ENCODE assay signal across 8 cellular contexts in the genomic region with DNA sequence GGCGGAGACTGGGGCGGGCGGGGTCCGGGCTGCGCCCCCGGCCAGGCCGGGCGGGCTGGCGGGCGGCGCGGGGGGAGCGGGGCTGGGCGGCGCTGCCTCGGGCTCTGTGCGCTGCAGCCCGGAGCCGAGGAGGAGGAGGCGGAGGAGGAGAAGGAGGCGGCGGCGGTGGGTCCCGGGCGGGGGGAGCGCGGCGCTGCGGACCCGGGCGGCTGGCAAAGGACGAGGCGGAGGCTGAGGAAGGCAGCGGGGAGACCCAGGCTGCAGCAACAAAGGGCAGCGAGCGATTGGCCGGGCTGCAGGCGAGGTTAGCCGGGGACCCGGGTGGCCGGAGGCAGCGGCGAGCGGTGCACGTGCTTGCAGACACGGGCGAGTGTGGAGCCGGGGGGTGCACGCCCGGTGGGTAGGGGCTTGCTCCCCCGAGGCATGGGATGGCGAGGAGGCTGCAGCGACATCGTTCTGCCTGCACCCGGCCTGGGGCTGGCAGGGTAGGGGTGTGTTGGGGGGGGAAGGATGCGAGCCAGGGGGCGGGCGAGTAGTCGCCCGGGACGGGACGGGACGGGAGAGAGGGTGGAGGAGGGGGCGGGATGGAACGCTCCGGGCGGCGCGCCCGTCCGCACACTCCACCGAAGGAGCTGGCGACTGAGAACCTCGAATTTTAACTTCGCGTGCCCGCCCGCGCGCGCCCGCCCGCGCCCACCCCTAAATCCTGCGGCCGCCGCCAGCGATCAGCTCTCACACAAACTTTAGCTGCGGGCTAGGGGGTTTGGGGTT. TPM values are rescaled to one million over a fixed set of nuclear protein-coding genes. Genes with fewer than 3 reads are reported as not detected.
DNase-seq lines count a peak whose midpoint lies in the region; ATAC-seq and TF ChIP-seq lines count a peak whose summit lies in the region.

No MANE protein-coding gene starts in this region.

- H3K4me3 ChIP-seq in A673 (ENCODE audit: low read depth, low read length, poor library complexity, severe bottlenecking) (peak overlapping the region; percentile 93), endodermal cell (ENCODE audit: low read length) (peak overlapping the region; percentile 82), mucosa of descending colon (peak overlapping the region; percentile 57), subcutaneous abdominal adipose tissue (ENCODE audit: low read depth in 1 of 5, low read length in 5 of 5) (peak overlapping the region in 4 of 5 donors; percentile 79 to 93 (median 88))

- H3K4me3 Mint-ChIP-seq in endodermal cell = peak overlapping the region; percentile 78

- in situ Hi-C loops in KBM-7 (cut with MboI; ENCODE audit: low pct_unique_long_range_greater_than_20kb, low sequenced_read_pairs) = no loop called here

- H3K27ac ChIP-seq in A673 (ENCODE audit: low read depth, low read length, poor library complexity, severe bottlenecking) (peak overlapping the region; percentile 77), endodermal cell (ENCODE audit: low read depth, low read length) (peak overlapping the region; percentile 93), subcutaneous abdominal adipose tissue (ENCODE audit: low read depth, low read length) (peak overlapping the region; percentile 60)

- H3K27me3 ChIP-seq in A673 (replicated peaks; ENCODE audit: insufficient read depth, low read depth, low read length, poor library complexity) = peaks cover 4% of the 10 kb centered on the region
- no peaks in the 10 kb centered on the region for H3K27me3 ChIP-seq in endodermal cell (ENCODE audit: control insufficient read depth, insufficient read depth, low read length, poor library complexity, severe bottlenecking)
- H3K27me3 ChIP-seq in subcutaneous abdominal adipose tissue (ENCODE audit: control insufficient read depth in 5 of 5, insufficient read depth in 4 of 5, low read length in 5 of 5) = no peaks in the 10 kb centered on the region

- CTCF ChIA-PET in A673 (lab: Charles Lee) = interaction anchor here (0.6 to 0.8 kb wide), 5 partner anchors 29 to 365 kb away, joined by 3 to 7 read pairs (median 3); no protein-coding TSS in a partner anchor

- no TSS peak for BruUV-seq in A673 (replicated peaks; lab: Mats Ljungman, UMichigan)

- POLR2A ChIA-PET in A673 (lab: Charles Lee; ENCODE audit: low non-redundant PET) = interaction anchor here (0.6 kb wide), 1 partner anchor 7 kb away, joined by 3 read pairs; no protein-coding TSS in a partner anchor

- H3K9me3 ChIP-seq in A673 (ENCODE audit: low read depth, low read length, poor library complexity, severe bottlenecking) (no peaks in the 10 kb centered on the region), endodermal cell (ENCODE audit: control insufficient read depth, low read length) (no peaks in the 10 kb centered on the region), mucosa of descending colon (no peaks in the 10 kb centered on the region), subcutaneous abdominal adipose tissue (ENCODE audit: control insufficient read depth in 5 of 5, low read length in 5 of 5) (no peaks in the 10 kb centered on the region)

- H3K36me3 ChIP-seq in A673 (ENCODE audit: insufficient read depth, low read length, poor library complexity, severe bottlenecking) = no peaks in the 10 kb centered on the region
- no peaks in the 10 kb centered on the region for H3K36me3 ChIP-seq in endodermal cell (ENCODE audit: control insufficient read depth, insufficient read depth, low read length)
- peaks cover 4% of the 10 kb centered on the region for H3K36me3 ChIP-seq in mucosa of descending colon (ENCODE audit: low read depth)
- peaks cover 0 to 2% (median 0%) of the 10 kb centered on the region in 5 donors for H3K36me3 ChIP-seq in subcutaneous abdominal adipose tissue (ENCODE audit: control insufficient read depth in 5 of 5, insufficient read depth in 5 of 5, low read length in 5 of 5)

- WGBS in endodermal cell (ENCODE audit: insufficient coverage in 1 of 2, insufficient read length in 1 of 2), 2 experiments = 0% methylated on average over 23 to 89 of the region's 89 CpGs

- peaks cover 17% of the 10 kb centered on the region for H3K4me1 ChIP-seq in A673 (ENCODE audit: insufficient read depth, low read length, poor library complexity, severe bottlenecking)
- H3K4me1 ChIP-seq in endodermal cell (ENCODE audit: control insufficient read depth, insufficient read depth, low read length) = peaks cover 21% of the 10 kb centered on the region
- H3K4me1 ChIP-seq in mucosa of descending colon (ENCODE audit: low read depth) = peaks cover 12% of the 10 kb centered on the region
- H3K4me1 ChIP-seq in subcutaneous abdominal adipose tissue (ENCODE audit: control insufficient read depth in 5 of 5, insufficient read depth in 5 of 5, low read length in 5 of 5) = peaks cover 2 to 27% (median 23%) of the 10 kb centered on the region in 5 donors

- DNase-seq in A673 (ENCODE audit: low spot score) (peak; percentile 57), KBM-7 (peak; percentile 59), endodermal cell (peak; percentile 90), mucosa of descending colon (peak in 1 of 3 donors; percentile 54), NCI-H1694 (lab: John Stamatoyannopoulos, UW) (no peak)
- peak; percentile 51 for DNase-seq in activated CD4-positive, alpha-beta T cell treated with anti-CD3 and anti-CD28 coated beads, Interleukin-2, amount 50 U/mL, for 1 hour

- TF ChIP-seq CTCF in A673 (conservative IDR thresholded peaks at IDR 0.05; ENCODE audit: low read depth, low read length) = no peak
- TF ChIP-seq CTCF in endodermal cell (conservative IDR thresholded peaks at IDR 0.05) = no peak
- no peak for TF ChIP-seq CTCF in mucosa of descending colon (IDR thresholded peaks at IDR 0.05)

- peak; percentile 0 for ATAC-seq in GM18511 (IDR thresholded peaks at IDR 0.05; ENCODE audit: unreplicated experiment)
- ATAC-seq in mucosa of descending colon = peak; percentile 40

- H3K36me3 Mint-ChIP-seq in endodermal cell (ENCODE audit: low read depth) = no peaks in the 10 kb centered on the region

- H3K9me3 Mint-ChIP-seq in endodermal cell = no peaks in the 10 kb centered on the region

- no peaks in the 10 kb centered on the region for H3K27me3 Mint-ChIP-seq in endodermal cell (ENCODE audit: insufficient read depth)

- H3K4me1 Mint-ChIP-seq in endodermal cell = peaks cover 39% of the 10 kb centered on the region

- H3K27ac Mint-ChIP-seq in endodermal cell = peak overlapping the region; percentile 74

- intact Hi-C loops in A673 (cut with micrococcal nuclease; ENCODE audit: unreplicated experiment) (loop anchor here (2.0 to 10.0 kb wide), 5 partner anchors 143 to 558 kb away; no protein-coding TSS in a partner anchor), mucosa of descending colon (cut with DNase I, micrococcal nuclease) (no loop called here)

- peak overlapping the region; percentile 30 for H3K9ac ChIP-seq in endodermal cell (ENCODE audit: extremely low read depth, low read length, poor library complexity, severe bottlenecking)
- peak overlapping the region in 3 of 5 donors; percentile 24 to 84 (median 43) for H3K9ac ChIP-seq in subcutaneous abdominal adipose tissue (ENCODE audit: low read length in 5 of 5)

RNA-seq across cellular contexts. Expression of gene KAT6B, which starts 0.8 kb away (rescaled TPM):
- 21.8 and 22.2 TPM in 2 replicates for total RNA-seq in A673 (2021)
- 10 to 100 TPM; 25.3 to 39.1 TPM for total RNA-seq in endodermal cell
- polyA plus RNA-seq in endodermal cell (2013, experiment 1 of 2) = 23.4 TPM
- 15.4 TPM for polyA plus RNA-seq in endodermal cell (2013, experiment 2 of 2)
- total RNA-seq in mucosa of descending colon = 10 to 100 TPM; 29.5 to 60.5 (median 39.3) TPM
